In genomic region chr11:94031625-94032024, GRCh38 we compare ENCODE assay signal across 24 cellular contexts. TPM values are rescaled to one million over a fixed set of nuclear protein-coding genes. Genes with fewer than 3 reads are reported as not detected.
"Had no signal": no experiment of that assay in that cellular context is flagged by ENCODE, and none has a peak within 500 bp of the region (broad histone marks: within the 10 kb centered on the region; RNA-seq: fewer than 3 reads in every experiment).

No MANE protein-coding gene starts in this region.

- H3K36me3 ChIP-seq: Peyer's patch had no signal

- H3K4me3 ChIP-seq: Peyer's patch, SK-N-MC had no signal

- H3K27me3 ChIP-seq: Peyer's patch had no signal

- H3K4me1 Mint-ChIP-seq: activated naive CD4-positive, alpha-beta T cell treated with anti-CD3 and anti-CD28 coated beads, Interleukin-2, amount 10 ng/mL, durations not matched to agents 7 days and 5 days; activated naive CD8-positive, alpha-beta T cell treated with anti-CD3 and anti-CD28 coated beads for 36 hours; T-cell had no signal

- H3K4me1 ChIP-seq: Peyer's patch had no signal

- H3K9me3 ChIP-seq: Peyer's patch had no signal

- H3K27ac ChIP-seq: Peyer's patch, SK-N-MC had no signal

- H3K27ac Mint-ChIP-seq: activated CD8-positive, alpha-beta T cell treated with anti-CD3 and anti-CD28 coated beads for 36 hours; activated naive CD4-positive, alpha-beta T cell treated with anti-CD3 and anti-CD28 coated beads, Interleukin-2, amount 10 ng/mL, durations not matched to agents 7 days and 5 days; activated naive CD8-positive, alpha-beta T cell treated with anti-CD3 and anti-CD28 coated beads for 36 hours; activated T-cell treated with anti-CD3 and anti-CD28 coated beads, Interleukin-2, amount 50 U/mL, for 72 hours; activated T-helper 2 cell treated with anti-CD3 and anti-CD28 coated beads, Interferon-gamma antibody, Interleukin-2, Interleukin-4, amounts not matched to agents 10 μg/mL and 5 μg/mL and 100 μg/mL, durations not matched to agents 14 hours and 24 hours and 36 hours; T-cell had no signal

- DNase-seq: activated CD4-positive, CD25-positive, alpha-beta regulatory T cell; activated CD8-positive, alpha-beta memory T cell treated with anti-CD3 and anti-CD28 coated beads, Interleukin-2, amount 50 U/mL, for 4 hours; activated CD8-positive, alpha-beta T cell treated with anti-CD3 and anti-CD28 coated beads for 36 hours; activated gamma-delta T cell treated with Interleukin-2 at 50 U/mL for 16 hours; activated naive CD4-positive, alpha-beta T cell treated with anti-CD3 and anti-CD28 coated beads, Interleukin-2, amount 10 ng/mL, durations not matched to agents 7 days and 5 days; activated naive CD8-positive, alpha-beta T cell treated with anti-CD3 and anti-CD28 coated beads for 36 hours; activated T-cell treated with anti-CD3 and anti-CD28 coated beads, Interleukin-2, amount 50 U/mL, for 72 hours; cerebellar nuclear complex; MM.1S; NCI-H1105; NCI-H1436; NCI-H1694 treated with DMSO at 0.1 percent for 48 hours; NCI-H2029 treated with DMSO at 0.1 percent for 48 hours; NCI-H2171 treated with DMSO at 0.1 percent for 48 hours; NCI-H226; NCI-H526; Peyer's patch; T-cell; T-helper 2 cell; T1000 had no signal

- H3K4me3 Mint-ChIP-seq: activated CD8-positive, alpha-beta T cell treated with anti-CD3 and anti-CD28 coated beads for 36 hours; activated naive CD4-positive, alpha-beta T cell treated with anti-CD3 and anti-CD28 coated beads, Interleukin-2, amount 10 ng/mL, durations not matched to agents 7 days and 5 days; activated naive CD8-positive, alpha-beta T cell treated with anti-CD3 and anti-CD28 coated beads for 36 hours; activated T-cell treated with anti-CD3 and anti-CD28 coated beads, Interleukin-2, amount 50 U/mL, for 72 hours; T-cell had no signal

- H3K9me3 Mint-ChIP-seq: activated CD8-positive, alpha-beta T cell treated with anti-CD3 and anti-CD28 coated beads for 36 hours had no signal

- H3K27me3 Mint-ChIP-seq: activated naive CD4-positive, alpha-beta T cell treated with anti-CD3 and anti-CD28 coated beads, Interleukin-2, amount 10 ng/mL, durations not matched to agents 7 days and 5 days had no signal

- H3K36me3 Mint-ChIP-seq: activated naive CD4-positive, alpha-beta T cell treated with anti-CD3 and anti-CD28 coated beads, Interleukin-2, amount 10 ng/mL, durations not matched to agents 7 days and 5 days; activated naive CD8-positive, alpha-beta T cell treated with anti-CD3 and anti-CD28 coated beads for 36 hours; T-cell had no signal

RNA-seq across cellular contexts. Expression of gene HEPHL1, which starts 10.5 kb away (rescaled TPM):
- total RNA-seq: activated CD8-positive, alpha-beta T cell treated with anti-CD3 and anti-CD28 coated beads for 36 hours; activated naive CD8-positive, alpha-beta T cell treated with anti-CD3 and anti-CD28 coated beads for 36 hours; activated T-cell treated with anti-CD3 and anti-CD28 coated beads, Interleukin-2, amount 50 U/mL, for 72 hours; activated T-helper 2 cell treated with anti-CD3 and anti-CD28 coated beads, Interferon-gamma antibody, Interleukin-2, Interleukin-4, amounts not matched to agents 10 μg/mL and 5 μg/mL and 100 μg/mL, durations not matched to agents 14 hours and 24 hours and 36 hours; cardiac septum; NCI-H460; Peyer's patch; T-cell had no signal
